ENCODE assay signal across 9 cellular contexts in the genomic region with DNA sequence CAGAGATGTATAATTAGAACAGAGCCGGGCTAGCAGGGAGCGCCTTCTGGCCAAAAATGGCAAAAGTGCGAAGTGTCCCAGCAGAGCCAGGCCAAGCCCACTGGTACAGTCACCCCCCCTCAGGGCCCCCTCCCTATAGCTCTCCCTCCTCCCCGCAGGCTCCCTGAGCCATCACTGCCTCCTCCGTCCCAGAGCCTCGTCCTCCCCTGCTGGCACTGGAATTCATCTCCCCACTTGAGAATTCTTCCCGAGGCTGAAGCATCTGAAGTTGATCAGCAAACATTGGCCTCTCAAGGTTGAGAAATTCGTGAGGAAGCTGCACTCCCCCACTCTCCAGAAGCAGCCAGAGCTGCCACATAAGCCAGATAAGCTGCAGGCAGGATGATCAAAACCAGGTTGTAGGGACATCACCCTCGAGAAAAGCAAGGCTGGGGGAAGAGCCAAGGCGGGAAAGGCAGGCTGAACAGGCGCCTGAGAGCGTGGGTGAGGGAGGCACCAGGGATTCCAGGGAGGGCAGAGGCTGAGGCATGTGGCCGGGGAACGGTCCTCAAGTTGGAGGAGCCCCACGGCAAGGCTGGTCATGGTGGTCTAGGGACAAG. TPM values are rescaled to one million over a fixed set of nuclear protein-coding genes. Genes with fewer than 3 reads are reported as not detected.
DNase-seq lines count a peak whose midpoint lies in the region; ATAC-seq, FAIRE-seq and TF ChIP-seq lines count a peak whose summit lies in the region.
"Had no signal": no experiment of that assay in that cellular context is flagged by ENCODE, and none has a peak within 500 bp of the region (broad histone marks: within the 10 kb centered on the region; RNA-seq: fewer than 3 reads in every experiment).

No MANE protein-coding gene starts in this region.

- H3K4me3 Mint-ChIP-seq in activated CD4-positive, alpha-beta T cell treated with anti-CD3 and anti-CD28 coated beads for 36 hours = no peak overlapping the region
- H3K4me3 Mint-ChIP-seq in T-cell = no peak overlapping the region

- intact Hi-C loops in left lung (cut with DNase I) = no loop called here
- intact Hi-C loops in activated CD4-positive, alpha-beta T cell treated with anti-CD3 and anti-CD28 coated beads for 36 hours (cut with DNase I, micrococcal nuclease) = no loop called here

- no peak overlapping the region for H3K4me3 ChIP-seq in H7 (ENCODE audit: insufficient read depth, low read depth, low read length)
- H3K4me3 ChIP-seq in brain microvascular endothelial cell (ENCODE audit: low read depth, low read length) = no peak overlapping the region
- no peak overlapping the region for H3K4me3 ChIP-seq in left lung

- TF ChIP-seq POLR2A in GM12892 (IDR thresholded peaks at IDR 0.05; ENCODE audit: low read depth, low read length) = no peak

- H3K27me3 ChIP-seq in H7 (ENCODE audit: control insufficient read depth, insufficient read depth, low read length) (no peaks in the 10 kb centered on the region), brain microvascular endothelial cell (replicated peaks) (no peaks in the 10 kb centered on the region), left lung (no peaks in the 10 kb centered on the region)

- no peak for FAIRE-seq in GM12892 (lab: Jason Lieb, UNC)
- FAIRE-seq: RCC 7860 had no signal

- H3K4me1 ChIP-seq in left lung = peaks cover 2 to 32% of the 10 kb centered on the region in 2 donors

- no peaks in the 10 kb centered on the region for H3K27me3 Mint-ChIP-seq in activated CD4-positive, alpha-beta T cell treated with anti-CD3 and anti-CD28 coated beads for 36 hours
- no peaks in the 10 kb centered on the region for H3K27me3 Mint-ChIP-seq in T-cell

- H3K36me3 Mint-ChIP-seq in activated CD4-positive, alpha-beta T cell treated with anti-CD3 and anti-CD28 coated beads for 36 hours (ENCODE audit: low read depth) = peaks cover 15% of the 10 kb centered on the region
- peaks cover 49% of the 10 kb centered on the region for H3K36me3 Mint-ChIP-seq in T-cell

- no peak for TF ChIP-seq CTCF in brain microvascular endothelial cell (IDR thresholded peaks at IDR 0.05; ENCODE audit: low read depth, low read length, missing control alignments)
- TF ChIP-seq CTCF in left lung (IDR thresholded peaks at IDR 0.05) = no peak

- H3K36me3 ChIP-seq in H7 (replicated peaks; ENCODE audit: control insufficient read depth, insufficient read depth, low read length) (peaks cover 27% of the 10 kb centered on the region), brain microvascular endothelial cell (replicated peaks) (peaks cover 30% of the 10 kb centered on the region), left lung (peaks cover 0 to 75% of the 10 kb centered on the region in 2 donors)

- in situ Hi-C loops in brain microvascular endothelial cell (cut with HindIII; ENCODE audit: low pct_ligation_motif_present, low sequenced_read_pairs) = no loop called here

- CTCF ChIA-PET in activated CD4-positive, alpha-beta T cell treated with anti-CD3 and anti-CD28 coated beads for 36 hours (lab: Charles Lee) = interaction anchor here (0.6 to 24.7 kb wide), 7 partner anchors 13 to 227 kb away, joined by 3 to 456 read pairs (median 3); a partner anchor contains a TSS
- CTCF ChIA-PET in T-cell (lab: Charles Lee) = interaction anchor here (0.6 to 8.7 kb wide), 7 partner anchors 24 to 190 kb away, joined by 3 to 80 read pairs (median 5); a partner anchor contains a TSS

- H3K27ac Mint-ChIP-seq in activated CD4-positive, alpha-beta T cell treated with anti-CD3 and anti-CD28 coated beads for 36 hours = no peak overlapping the region
- H3K27ac Mint-ChIP-seq in T-cell = peak overlapping the region in 1 of 2 donors; percentile 61

- no peaks in the 10 kb centered on the region for H3K9me3 ChIP-seq in left lung

- no peak overlapping the region for H3K27ac ChIP-seq in brain microvascular endothelial cell
- peak overlapping the region; percentile 55 to 56 for H3K27ac ChIP-seq in left lung

- POLR2A ChIA-PET in activated CD4-positive, alpha-beta T cell treated with anti-CD3 and anti-CD28 coated beads for 36 hours (lab: Charles Lee) = no interaction called here
- POLR2A ChIA-PET in T-cell (lab: Charles Lee) = interaction anchor here in 1 of 2 donors (0.5 kb wide), 1 partner anchor 1555 kb away, joined by 4 read pairs; no protein-coding TSS in a partner anchor

- H3K9me3 Mint-ChIP-seq in activated CD4-positive, alpha-beta T cell treated with anti-CD3 and anti-CD28 coated beads for 36 hours (ENCODE audit: low read depth) = no peaks in the 10 kb centered on the region
- H3K9me3 Mint-ChIP-seq in T-cell = no peaks in the 10 kb centered on the region

- H3K4me1 Mint-ChIP-seq in activated CD4-positive, alpha-beta T cell treated with anti-CD3 and anti-CD28 coated beads for 36 hours = peaks cover 14% of the 10 kb centered on the region
- H3K4me1 Mint-ChIP-seq in T-cell = peaks cover 25 to 28% (median 27%) of the 10 kb centered on the region in 3 donors

- peak; percentile 79 for ATAC-seq in left lung
- no peak for ATAC-seq in activated CD4-positive, alpha-beta T cell treated with anti-CD3 and anti-CD28 coated beads for 36 hours
- ATAC-seq in HG02981 (IDR thresholded peaks at IDR 0.05; ENCODE audit: unreplicated experiment) = no peak
- ATAC-seq in T-cell (replicated peaks in 1 of 4) = no peak

- peak; percentile 77 for DNase-seq in H7
- DNase-seq in brain microvascular endothelial cell = peak; percentile 51
- peak in 1 of 2 donors; percentile 72 for DNase-seq in left lung
- DNase-seq in stromal cell of bone marrow (ENCODE audit: low read depth) = peak; percentile 6
- no peak for DNase-seq in activated CD4-positive, alpha-beta T cell treated with anti-CD3 and anti-CD28 coated beads for 36 hours
- no peak for DNase-seq in GM12892 (ENCODE audit: insufficient read length)
- no peak for DNase-seq in T-cell

RNA-seq across cellular contexts. Expression of a gene that starts 23.4 kb away (rescaled TPM):
- total RNA-seq in H7 (2014; rRNA removed; shearing (Covaris generic)) = 26.6 and 35.9 TPM in 2 replicates
- total RNA-seq in left lung (10 to 100 TPM; 28.9 to 36.6 TPM), T-cell (10 to 100 TPM; 50.6 to 59.9 (median 55.5) TPM)
- 10 to 100 TPM; 16.4 to 19.4 TPM for total RNA-seq in activated CD4-positive, alpha-beta T cell treated with anti-CD3 and anti-CD28 coated beads for 36 hours
- polyA plus RNA-seq in GM12892 (2012; ENCODE audit: missing spikeins) = 13.0 TPM

RNA-seq across cellular contexts. Expression of a gene that starts 39.6 kb away (rescaled TPM):
- total RNA-seq in H7 (2014; rRNA removed; shearing (Covaris generic)) = 26.0 and 31.6 TPM in 2 replicates
- total RNA-seq in left lung = 10 to 100 TPM; 24.1 to 32.2 TPM
- total RNA-seq in activated CD4-positive, alpha-beta T cell treated with anti-CD3 and anti-CD28 coated beads for 36 hours = 10 to 100 TPM; 54.7 to 65.0 TPM
- 11.6 TPM for polyA plus RNA-seq in GM12892 (2012; ENCODE audit: missing spikeins)
- 100 to 1,000 TPM in 4 of 5 donors, 10 to 100 TPM in 1; 96.1 to 119 (median 110) TPM for total RNA-seq in T-cell

RNA-seq across cellular contexts. Expression of a gene that starts 60.0 kb away (rescaled TPM):
- total RNA-seq in H7 (2014; rRNA removed; shearing (Covaris generic)) = 25.4 and 29.5 TPM in 2 replicates
- total RNA-seq in left lung (10 to 100 TPM; 26.6 to 29.0 TPM), T-cell (1 to 10 TPM in 2 of 5 donors, under 1 TPM in 1, not detected in 2; 0.63 to 1.1 (median 1.1) TPM)
- under 1 TPM in 1 of 2 experiments, not detected in 1; 0.16 TPM for total RNA-seq in activated CD4-positive, alpha-beta T cell treated with anti-CD3 and anti-CD28 coated beads for 36 hours
- polyA plus RNA-seq in GM12892 (2012; ENCODE audit: missing spikeins) = 4.9 TPM

Comparison
In these comparisons a context has a peak if more than half of its experiments do, and no peak if none do; other contexts are left out.
1. DNase-seq: peak in H7 (single experiment), brain microvascular endothelial cell (single experiment) and stromal cell of bone marrow (single experiment); none in activated CD4-positive, alpha-beta T cell treated with anti-CD3 and anti-CD28 coated beads for 36 hours (single experiment), GM12892 (single experiment) and T-cell (0 of 34).
2. RNA of a gene that starts 60.0 kb away (total RNA-seq): 26.6 to 29.0 TPM in left lung and 25.4 to 29.5 TPM in H7; 0.63 to 1.1 TPM in T-cell and 0.16 TPM in activated CD4-positive, alpha-beta T cell treated with anti-CD3 and anti-CD28 coated beads for 36 hours; every median in the first group is over 10 times any median in the second.